In genomic region chr16:17027488-17028129, GRCh38 we compare ENCODE assay signal across 17 cellular contexts.
DNase-seq lines count a peak whose midpoint lies in the region; ATAC-seq and TF ChIP-seq lines count a peak whose summit lies in the region.
"Had no signal": no experiment of that assay in that cellular context is flagged by ENCODE, and none has a peak within 500 bp of the region (broad histone marks: within the 10 kb centered on the region; RNA-seq: fewer than 3 reads in every experiment).

No MANE protein-coding gene starts in this region.

- WGBS in aorta, 2 donors: 73% methylated on average over 6 of the region's 6 CpGs
- WGBS in adrenal gland, 4 donors: 82 to 83% (median 83%) methylated on average over 6 of the region's 6 CpGs

- H3K36me3 Mint-ChIP-seq in naive thymus-derived CD4-positive, alpha-beta T cell: peaks cover 4 to 13% (median 6%) of the 10 kb centered on the region in 5 donors

- peak overlapping the region in 6 of 9 donors; percentile 51 to 89 (median 76) for H3K27ac Mint-ChIP-seq in naive thymus-derived CD4-positive, alpha-beta T cell

- no peaks in the 10 kb centered on the region for H3K36me3 ChIP-seq in naive thymus-derived CD4-positive, alpha-beta T cell (ENCODE audit: control insufficient read depth in 2 of 3, insufficient read depth in 3 of 3, low read length in 3 of 3)
- no peaks in the 10 kb centered on the region for H3K36me3 ChIP-seq in aorta (ENCODE audit: control insufficient read depth in 1 of 2, insufficient read depth in 2 of 2, low read length in 1 of 2)
- H3K36me3 ChIP-seq in adrenal gland (replicated peaks in 1 of 2): no peaks in the 10 kb centered on the region
- H3K36me3 ChIP-seq: ascending aorta, HAP-1, heart left ventricle had no signal

- POLR2A ChIA-PET in naive thymus-derived CD4-positive, alpha-beta T cell (lab: Charles Lee): interaction anchor here (0.7 to 1.2 kb wide), 2 partner anchors 12 to 16 kb away, joined by 3 read pairs; no protein-coding TSS in a partner anchor

- CTCF ChIA-PET in naive thymus-derived CD4-positive, alpha-beta T cell (lab: Charles Lee): interaction anchor here (0.9 kb wide), 1 partner anchor 43 kb away, joined by 3 read pairs; no protein-coding TSS in a partner anchor

- TF ChIP-seq POLR2A in adrenal gland (IDR thresholded peaks at IDR 0.05): no peak

- H3K4me1 ChIP-seq in naive thymus-derived CD4-positive, alpha-beta T cell (ENCODE audit: control insufficient read depth in 2 of 2, insufficient read depth in 2 of 2, low read length in 2 of 2): peaks cover 20% of the 10 kb centered on the region in 2 donors
- H3K4me1 ChIP-seq in aorta (ENCODE audit: control insufficient read depth in 1 of 2, insufficient read depth in 2 of 2, low read length in 2 of 2): no peaks in the 10 kb centered on the region
- peaks cover 0 to 5% of the 10 kb centered on the region in 2 donors for H3K4me1 ChIP-seq in adrenal gland (replicated peaks in 1 of 2)
- H3K4me1 ChIP-seq: ascending aorta, HAP-1, heart left ventricle, parathyroid adenoma had no signal

- TF ChIP-seq CTCF in GM20000 (IDR thresholded peaks at IDR 0.05; ENCODE audit: extremely low read depth, missing control alignments): no peak
- no peak for TF ChIP-seq CTCF in GM13977 (IDR thresholded peaks at IDR 0.05; ENCODE audit: extremely low read depth, insufficient read depth, missing control alignments)
- TF ChIP-seq CTCF in adrenal gland (IDR thresholded peaks at IDR 0.05): no peak

- H3K27ac ChIP-seq in naive thymus-derived CD4-positive, alpha-beta T cell (ENCODE audit: low read depth, low read length): no peak overlapping the region
- H3K27ac ChIP-seq in aorta (ENCODE audit: low read depth in 1 of 2, low read length in 2 of 2) (no peak overlapping the region), adrenal gland (no peak overlapping the region)
- H3K27ac ChIP-seq: ascending aorta, heart left ventricle, parathyroid adenoma had no signal

- DNase-seq in GM20000 (ENCODE audit: low spot score) (peak; percentile 19), GM13977 (ENCODE audit: low spot score) (no peak), aorta (no peak), ureter (ENCODE audit: low spot score) (no peak), adrenal gland (no peak)
- no peak for DNase-seq in naive thymus-derived CD4-positive, alpha-beta T cell
- DNase-seq: cortex of kidney, heart left ventricle, kidney glomerular epithelial cell, NCI-H2171 had no signal

- intact Hi-C loops in naive thymus-derived CD4-positive, alpha-beta T cell (cut with micrococcal nuclease): loop anchor here in 1 of 2 donors (5.0 kb wide), 1 partner anchor 35 kb away; no protein-coding TSS in a partner anchor
- intact Hi-C loops in aorta (cut with DNase I) (loop anchor here in 1 of 2 donors (5.0 kb wide), 1 partner anchor 50 kb away; no protein-coding TSS in a partner anchor), adrenal gland (cut with DNase I) (no loop called here)

- H3K4me3 ChIP-seq in GM08714 (ENCODE audit: low read length) (peak overlapping the region; percentile 1; the same call in 1 of the 2 replicates), aorta (ENCODE audit: low read length in 2 of 2) (no peak overlapping the region), adrenal gland (no peak overlapping the region)
- no peak overlapping the region for H3K4me3 ChIP-seq in naive thymus-derived CD4-positive, alpha-beta T cell (ENCODE audit: low read length)
- H3K4me3 ChIP-seq: ascending aorta, HAP-1, heart left ventricle, smooth muscle cell had no signal

- no peaks in the 10 kb centered on the region for H3K27me3 ChIP-seq in naive thymus-derived CD4-positive, alpha-beta T cell (ENCODE audit: control insufficient read depth in 2 of 2, insufficient read depth in 2 of 2, low read length in 2 of 2)
- H3K27me3 ChIP-seq in aorta (ENCODE audit: control insufficient read depth in 1 of 2, insufficient read depth in 2 of 2, low read length in 1 of 2) (no peaks in the 10 kb centered on the region), adrenal gland (no peaks in the 10 kb centered on the region)
- H3K27me3 ChIP-seq: ascending aorta had no signal

- ATAC-seq in HG03196 (IDR thresholded peaks at IDR 0.05; ENCODE audit: unreplicated experiment): peak; percentile 44
- no peak for ATAC-seq in naive thymus-derived CD4-positive, alpha-beta T cell
- no peak for ATAC-seq in aorta (ENCODE audit: low FRiP score)
- ATAC-seq: heart left ventricle had no signal

- peaks cover 0 to 16% (median 6%) of the 10 kb centered on the region in 11 donors for H3K9me3 Mint-ChIP-seq in naive thymus-derived CD4-positive, alpha-beta T cell

- peaks cover 0 to under 1% (median 0%) of the 10 kb centered on the region in 5 donors for H3K27me3 Mint-ChIP-seq in naive thymus-derived CD4-positive, alpha-beta T cell

- H3K4me1 Mint-ChIP-seq in naive thymus-derived CD4-positive, alpha-beta T cell: peaks cover 14 to 47% (median 42%) of the 10 kb centered on the region in 7 donors

- H3K4me3 Mint-ChIP-seq in naive thymus-derived CD4-positive, alpha-beta T cell: peak overlapping the region in 9 of 10 donors; percentile 18 to 77 (median 48)
- H3K4me3 Mint-ChIP-seq: T-helper 1 cell treated with Interleukin-12 subunit alpha and Interleukin-12 subunit beta and Interleukin-4 antibody, amounts not matched to agents 30 μg/mL and 1 μg/mL, for 36 hours had no signal

- H3K9me3 ChIP-seq in naive thymus-derived CD4-positive, alpha-beta T cell (ENCODE audit: control insufficient read depth in 2 of 3, low read length in 3 of 3): peaks cover 0 to 6% (median 0%) of the 10 kb centered on the region in 3 experiments
- H3K9me3 ChIP-seq in aorta (ENCODE audit: control insufficient read depth, low read length) (peaks cover 1% of the 10 kb centered on the region), adrenal gland (replicated peaks in 1 of 3) (no peaks in the 10 kb centered on the region)
- H3K9me3 ChIP-seq: ascending aorta had no signal

- in situ Hi-C loops in GM13977 (cut with MboI; ENCODE audit: low pct_unique_long_range_greater_than_20kb, low sequenced_read_pairs, unreplicated experiment): no loop called here
